Comparison of ENCODE assay signal across 25 cellular contexts in the genomic region with DNA sequence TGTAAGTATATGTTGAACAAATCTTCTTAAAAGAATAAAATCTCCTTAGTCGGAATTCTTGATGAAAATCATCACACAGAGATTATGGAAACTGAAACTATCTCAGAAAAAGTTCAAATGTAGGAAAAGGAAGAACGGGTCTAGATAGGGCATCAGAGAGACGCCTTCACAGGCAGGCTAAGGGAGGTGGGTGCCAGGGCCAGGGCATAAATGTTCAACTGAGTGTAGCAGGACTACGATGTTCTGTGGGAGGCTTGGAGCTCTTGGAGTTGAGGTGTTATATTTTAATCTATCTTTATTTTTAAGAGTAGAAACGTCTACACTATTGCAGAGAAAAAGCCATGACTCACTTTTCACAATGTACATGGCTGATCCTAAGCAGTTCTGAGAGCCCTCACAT.
"Had no signal": no experiment of that assay in that cellular context is flagged by ENCODE, and none has a peak within 500 bp of the region (broad histone marks: within the 10 kb centered on the region; RNA-seq: fewer than 3 reads in every experiment).

No MANE protein-coding gene starts in this region.

- H3K4me3 Mint-ChIP-seq: naive thymus-derived CD4-positive, alpha-beta T cell; natural killer cell; nephron; stimulated activated effector memory CD8-positive, alpha-beta T cell treated with anti-CD3 and anti-CD28 coated beads, Interleukin-12 subunit alpha, Interleukin-12 subunit beta, amount 100 ng/mL, for 72 hours; stimulated activated naive B cell treated with anti-CD40 and anti-IgM and Interleukin-4, amounts not matched to agents 10 μg/mL and 1 μg/mL and 100 μg/mL, for 72 hours; stimulated activated naive CD8-positive, alpha-beta T cell treated with anti-CD3 and anti-CD28 coated beads, Interleukin-15, Interleukin-2, amounts not matched to agents 100 ng/mL and 50 ng/mL, for 24 hours had no signal

- H3K27me3 ChIP-seq: neutrophil, pancreas, right lobe of liver, sigmoid colon, stomach, suprapubic skin, testis, tibial artery, transverse colon, upper lobe of left lung, vagina had no signal

- H3K27ac ChIP-seq: neutrophil, pancreas, psoas muscle, right lobe of liver, sigmoid colon, stomach, suprapubic skin, testis, tibial artery, transverse colon, upper lobe of left lung, vagina had no signal

- H3K27me3 Mint-ChIP-seq: naive thymus-derived CD4-positive, alpha-beta T cell; stimulated activated naive B cell treated with anti-CD40 and anti-IgM and Interleukin-4, amounts not matched to agents 10 μg/mL and 1 μg/mL and 100 μg/mL, for 72 hours; stimulated activated naive CD8-positive, alpha-beta T cell treated with anti-CD3 and anti-CD28 coated beads, Interleukin-15, Interleukin-2, amounts not matched to agents 100 ng/mL and 50 ng/mL, for 24 hours had no signal

- DNase-seq: naive thymus-derived CD4-positive, alpha-beta T cell; natural killer cell; nucleus accumbens; pancreas; psoas muscle; right cardiac atrium; right lobe of liver; sigmoid colon; stimulated activated CD4-positive, alpha-beta T cell treated with anti-CD3 and anti-CD28 coated beads, Interleukin-15, amount 100 ng/mL, for 24 hours; stimulated activated CD4-positive, alpha-beta T cell treated with anti-CD3 and anti-CD28 coated beads, Interleukin-2, amount 100 ng/mL, for 24 hours; stimulated activated CD4-positive, alpha-beta T cell treated with anti-CD3 and anti-CD28 coated beads, Interleukin-2, amount 100 ng/mL, for 48 hours; stimulated activated CD4-positive, alpha-beta T cell treated with anti-CD3 and anti-CD28 coated beads, Interleukin-4, amount 100 ng/mL, for 24 hours; stimulated activated naive B cell treated with anti-CD40 and anti-IgM and Interleukin-4, amounts not matched to agents 10 μg/mL and 1 μg/mL and 100 μg/mL, for 72 hours; stimulated activated naive CD4-positive, alpha-beta T cell treated with Interleukin-2 at 50 U/mL for 16 hours; stomach; testis; tibial artery; transverse colon; upper lobe of left lung had no signal

- H3K4me3 ChIP-seq: pancreas, psoas muscle, right lobe of liver, sigmoid colon, stomach, suprapubic skin, testis, tibial artery, transverse colon, upper lobe of left lung, vagina had no signal

- ATAC-seq: naive thymus-derived CD4-positive, alpha-beta T cell; natural killer cell; pancreas; psoas muscle; right cardiac atrium; right lobe of liver; stimulated activated effector memory CD8-positive, alpha-beta T cell treated with anti-CD3 and anti-CD28 coated beads, Interleukin-12 subunit alpha, Interleukin-12 subunit beta, amount 100 ng/mL, for 72 hours; stimulated activated naive B cell treated with anti-CD40 and anti-IgM and Interleukin-4, amounts not matched to agents 10 μg/mL and 1 μg/mL and 100 μg/mL, for 72 hours had no signal

- H3K4me1 Mint-ChIP-seq: natural killer cell; stimulated activated naive B cell treated with anti-CD40 and anti-IgM and Interleukin-4, amounts not matched to agents 10 μg/mL and 1 μg/mL and 100 μg/mL, for 72 hours had no signal

- H3K36me3 Mint-ChIP-seq: stimulated activated effector memory CD8-positive, alpha-beta T cell treated with anti-CD3 and anti-CD28 coated beads, Interleukin-12 subunit alpha, Interleukin-12 subunit beta, amount 100 ng/mL, for 72 hours had no signal

- H3K36me3 ChIP-seq: pancreas, right lobe of liver, sigmoid colon, transverse colon, vagina had no signal

- H3K27ac Mint-ChIP-seq: naive thymus-derived CD4-positive, alpha-beta T cell; natural killer cell; nephron; stimulated activated effector memory CD8-positive, alpha-beta T cell treated with anti-CD3 and anti-CD28 coated beads, Interleukin-12 subunit alpha, Interleukin-12 subunit beta, amount 100 ng/mL, for 72 hours; stimulated activated naive B cell treated with anti-CD40 and anti-IgM and Interleukin-4, amounts not matched to agents 10 μg/mL and 1 μg/mL and 100 μg/mL, for 72 hours; stimulated activated naive CD8-positive, alpha-beta T cell treated with anti-CD3 and anti-CD28 coated beads, Interleukin-15, Interleukin-2, amounts not matched to agents 100 ng/mL and 50 ng/mL, for 24 hours had no signal
